ENCODE assay signal across 1 cellular context in the genomic region with DNA sequence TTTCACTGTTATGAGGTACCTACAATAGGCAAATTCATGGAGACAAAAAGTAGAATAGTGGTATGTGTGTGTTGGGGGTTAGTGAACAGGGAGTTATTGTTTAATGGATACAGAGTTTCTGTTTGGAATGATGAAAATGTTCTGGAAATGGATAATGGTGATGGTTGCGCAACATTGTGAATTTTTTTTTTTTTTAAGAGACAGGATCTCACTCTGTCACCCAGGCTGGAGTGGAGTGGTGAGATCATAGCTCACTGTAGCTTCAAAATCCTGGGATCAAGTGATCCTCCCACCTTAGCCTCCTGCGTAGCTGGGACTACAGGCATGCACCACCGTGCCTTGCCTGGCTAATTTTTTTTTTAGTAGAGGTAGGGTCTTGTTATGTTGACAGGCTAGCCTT.
TF ChIP-seq lines count a peak whose summit lies in the region.

No MANE protein-coding gene starts in this region.

TF ChIP-seq in HepG2, 621 proteins besides CTCF, POLR2A, EP300 and RAD21 (continued from another document):
- TF ChIP-seq, protein P1, sequence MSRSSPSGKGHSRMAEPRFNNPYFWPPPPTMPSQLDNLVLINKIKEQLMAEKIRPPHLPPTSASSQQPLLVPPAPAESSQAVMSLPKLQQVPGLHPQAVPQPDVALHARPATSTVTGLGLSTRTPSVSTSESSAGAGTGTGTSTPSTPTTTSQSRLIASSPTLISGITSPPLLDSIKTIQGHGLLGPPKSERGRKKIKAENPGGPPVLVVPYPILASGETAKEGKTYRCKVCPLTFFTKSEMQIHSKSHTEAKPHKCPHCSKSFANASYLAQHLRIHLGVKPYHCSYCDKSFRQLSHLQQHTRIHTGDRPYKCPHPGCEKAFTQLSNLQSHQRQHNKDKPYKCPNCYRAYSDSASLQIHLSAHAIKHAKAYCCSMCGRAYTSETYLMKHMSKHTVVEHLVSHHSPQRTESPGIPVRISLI (CRISPR knock-in tag; IDR thresholded peaks at IDR 0.05; ENCODE audit: borderline replicate concordance) = peak; percentile 56; the same call in 1 of the 2 replicates
- TF ChIP-seq, protein P2, sequence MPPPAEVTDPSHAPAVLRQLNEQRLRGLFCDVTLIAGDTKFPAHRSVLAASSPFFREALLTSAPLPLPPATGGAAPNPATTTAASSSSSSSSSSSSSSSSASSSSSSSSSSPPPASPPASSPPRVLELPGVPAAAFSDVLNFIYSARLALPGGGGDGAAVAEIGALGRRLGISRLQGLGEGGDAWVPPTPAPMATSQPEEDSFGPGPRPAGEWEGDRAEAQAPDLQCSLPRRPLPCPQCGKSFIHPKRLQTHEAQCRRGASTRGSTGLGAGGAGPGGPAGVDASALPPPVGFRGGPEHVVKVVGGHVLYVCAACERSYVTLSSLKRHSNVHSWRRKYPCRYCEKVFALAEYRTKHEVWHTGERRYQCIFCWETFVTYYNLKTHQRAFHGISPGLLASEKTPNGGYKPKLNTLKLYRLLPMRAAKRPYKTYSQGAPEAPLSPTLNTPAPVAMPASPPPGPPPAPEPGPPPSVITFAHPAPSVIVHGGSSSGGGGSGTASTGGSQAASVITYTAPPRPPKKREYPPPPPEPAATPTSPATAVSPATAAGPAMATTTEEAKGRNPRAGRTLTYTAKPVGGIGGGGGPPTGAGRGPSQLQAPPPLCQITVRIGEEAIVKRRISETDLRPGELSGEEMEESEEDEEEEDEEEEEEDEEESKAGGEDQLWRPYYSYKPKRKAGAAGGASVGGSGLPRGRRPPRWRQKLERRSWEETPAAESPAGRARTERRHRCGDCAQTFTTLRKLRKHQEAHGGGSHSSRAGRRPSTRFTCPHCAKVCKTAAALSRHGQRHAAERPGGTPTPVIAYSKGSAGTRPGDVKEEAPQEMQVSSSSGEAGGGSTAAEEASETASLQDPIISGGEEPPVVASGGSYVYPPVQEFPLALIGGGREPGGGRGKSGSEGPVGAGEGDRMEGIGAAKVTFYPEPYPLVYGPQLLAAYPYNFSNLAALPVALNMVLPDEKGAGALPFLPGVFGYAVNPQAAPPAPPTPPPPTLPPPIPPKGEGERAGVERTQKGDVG (CRISPR knock-in tag; IDR thresholded peaks at IDR 0.05; ENCODE audit: borderline replicate concordance) = no peak
- TF ChIP-seq CEBPB (IDR thresholded peaks at IDR 0.05; ENCODE audit: borderline replicate concordance, low read depth, low read length) (peak; percentile 83), CEBPG (CRISPR knock-in tag; IDR thresholded peaks at IDR 0.05) (peak; percentile 62), NR2C2 (CRISPR knock-in tag; IDR thresholded peaks at IDR 0.05; ENCODE audit: borderline replicate concordance) (no peak), ZFP90 (CRISPR knock-in tag; IDR thresholded peaks at IDR 0.05; ENCODE audit: borderline replicate concordance) (no peak)
